Comparison of ENCODE assay signal across 15 cellular contexts in the genomic region with DNA sequence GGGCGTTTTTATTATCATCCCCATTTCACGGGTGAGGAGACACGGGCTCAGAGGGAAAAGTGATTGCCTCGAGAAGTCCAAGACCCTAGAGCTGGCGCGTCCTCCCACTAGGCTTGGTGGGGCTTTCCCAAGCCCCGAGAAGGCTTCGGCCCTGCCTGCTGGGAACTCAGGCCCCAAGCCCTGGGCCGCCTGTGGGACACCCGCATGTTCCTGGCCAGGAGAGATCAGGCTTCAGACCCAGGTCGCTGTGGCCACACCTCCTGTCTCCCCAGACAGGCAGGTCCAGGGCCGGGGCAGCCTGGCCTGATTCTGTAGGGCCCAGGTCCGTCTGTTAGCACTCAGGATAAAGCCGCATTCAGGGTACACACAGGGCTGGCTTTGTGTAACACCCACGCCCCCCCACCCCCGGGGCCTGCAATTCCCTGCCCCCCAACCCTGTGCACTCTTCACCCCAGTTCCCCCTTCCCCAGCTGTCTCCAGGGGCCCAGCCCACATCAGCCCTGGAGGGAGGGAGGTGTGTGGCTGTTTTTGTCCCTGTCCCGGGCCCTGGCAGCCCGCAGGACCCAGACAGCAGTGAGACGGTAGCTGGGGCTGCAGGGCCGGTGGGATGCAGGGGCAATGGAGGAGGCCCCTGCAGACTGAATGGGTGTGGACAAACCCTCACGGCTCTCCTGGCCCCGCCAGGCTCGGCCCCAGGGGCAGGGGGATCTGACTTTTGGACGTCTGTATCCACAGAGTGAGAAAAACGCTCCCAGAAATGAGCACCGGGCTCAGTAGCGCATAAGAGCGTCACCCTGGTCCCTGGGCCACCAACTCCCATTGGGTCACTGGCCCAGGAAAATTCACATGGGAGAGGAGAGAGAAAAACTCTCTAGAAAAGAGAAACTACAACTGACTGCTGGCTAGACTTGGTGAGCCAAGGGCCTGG. TPM values are rescaled to one million over a fixed set of nuclear protein-coding genes. Genes with fewer than 3 reads are reported as not detected.
A peak's percentile ranks its signal among the peaks of the same experiment; 100 is the strongest.
DNase-seq lines count a peak whose midpoint lies in the region; ATAC-seq, FAIRE-seq and TF ChIP-seq lines count a peak whose summit lies in the region.
"Had no signal": no experiment of that assay in that cellular context is flagged by ENCODE, and none has a peak within 500 bp of the region (broad histone marks: within the 10 kb centered on the region; RNA-seq: fewer than 3 reads in every experiment).

No MANE protein-coding gene starts in this region.

- peak overlapping the region; percentile 28 for H3K27ac ChIP-seq in RWPE2 (ENCODE audit: poor library complexity, severe bottlenecking)
- H3K27ac ChIP-seq in kidney (ENCODE audit: low read depth in 2 of 2, low read length in 2 of 2) = no peak overlapping the region
- H3K27ac ChIP-seq in temporal lobe (ENCODE audit: low read depth, low read length) = peak overlapping the region; percentile 27

- no peak overlapping the region for H3K4me3 ChIP-seq in RWPE2 (ENCODE audit: severe bottlenecking)
- H3K4me3 ChIP-seq in kidney (ENCODE audit: low read length in 2 of 2) = no peak overlapping the region
- H3K4me3 ChIP-seq: gastroesophageal sphincter had no signal

- no peak overlapping the region for H3K9ac ChIP-seq in kidney (ENCODE audit: low read length in 2 of 2)

- DNase-seq in activated CD4-positive, alpha-beta memory T cell treated with anti-CD3 and anti-CD28 coated beads for 36 hours = peak; percentile 3
- no peak for DNase-seq in activated CD4-positive, alpha-beta memory T cell treated with anti-CD3 and anti-CD28 coated beads, Interleukin-2, amount 10 ng/mL, durations not matched to agents 7 days and 5 days
- DNase-seq in RWPE2 (ENCODE audit: low spot score) = peak; percentile 81
- peak; percentile 63 for DNase-seq in kidney
- DNase-seq in T-helper 2 cell = no peak
- DNase-seq: NCI-H1930, substantia nigra had no signal

- ATAC-seq in RWPE2 (ENCODE audit: low read depth) (no peak), GM18511 (IDR thresholded peaks at IDR 0.05; ENCODE audit: unreplicated experiment) (no peak), HG03159 (IDR thresholded peaks at IDR 0.05; ENCODE audit: unreplicated experiment) (no peak)
- ATAC-seq: gastroesophageal sphincter had no signal

- no peak overlapping the region for H3K4me3 Mint-ChIP-seq in activated CD4-positive, alpha-beta memory T cell treated with anti-CD3 and anti-CD28 coated beads for 36 hours
- no peak overlapping the region for H3K4me3 Mint-ChIP-seq in activated CD4-positive, alpha-beta memory T cell treated with anti-CD3 and anti-CD28 coated beads, Interleukin-2, amount 10 ng/mL, durations not matched to agents 7 days and 5 days
- H3K4me3 Mint-ChIP-seq: activated T-helper 1 cell treated with anti-CD3 and anti-CD28 coated beads, Interleukin-12 subunit alpha, Interleukin-12 subunit beta, Interleukin-2, Interleukin-4 antibody, amounts not matched to agents 30 ng/mL and 10 ng/mL and 1 ng/mL, durations not matched to agents 14 hours and 24 hours and 36 hours had no signal

- no peaks in the 10 kb centered on the region for H3K27me3 Mint-ChIP-seq in activated CD4-positive, alpha-beta memory T cell treated with anti-CD3 and anti-CD28 coated beads for 36 hours
- H3K27me3 Mint-ChIP-seq in activated CD4-positive, alpha-beta memory T cell treated with anti-CD3 and anti-CD28 coated beads, Interleukin-2, amount 10 ng/mL, durations not matched to agents 7 days and 5 days = peaks cover 2% of the 10 kb centered on the region

- H3K4me1 ChIP-seq in RWPE2 (ENCODE audit: insufficient read depth, poor library complexity, severe bottlenecking) (peaks cover 17% of the 10 kb centered on the region), kidney (ENCODE audit: control insufficient read depth in 1 of 2, insufficient read depth in 1 of 2, low read depth in 1 of 2, low read length in 2 of 2) (peaks cover 10 to 15% of the 10 kb centered on the region in 2 donors)

- intact Hi-C loops in activated CD4-positive, alpha-beta memory T cell treated with anti-CD3 and anti-CD28 coated beads for 36 hours (cut with micrococcal nuclease) = no loop called here
- intact Hi-C loops in kidney (cut with DNase I) = no loop called here

- H3K36me3 ChIP-seq in RWPE2 (ENCODE audit: low read depth) = peaks cover 79% of the 10 kb centered on the region
- no peaks in the 10 kb centered on the region for H3K36me3 ChIP-seq in kidney (ENCODE audit: control insufficient read depth in 1 of 2, insufficient read depth in 2 of 2, low read length in 2 of 2)

- CTCF ChIA-PET in activated CD4-positive, alpha-beta memory T cell treated with anti-CD3 and anti-CD28 coated beads for 36 hours (lab: Charles Lee) = no interaction called here
- CTCF ChIA-PET in activated CD4-positive, alpha-beta memory T cell treated with anti-CD3 and anti-CD28 coated beads, Interleukin-2, amount 10 ng/mL, durations not matched to agents 7 days and 5 days (lab: Charles Lee) = no interaction called here

- no peaks in the 10 kb centered on the region for H3K36me3 Mint-ChIP-seq in activated CD4-positive, alpha-beta memory T cell treated with anti-CD3 and anti-CD28 coated beads for 36 hours
- H3K36me3 Mint-ChIP-seq in activated CD4-positive, alpha-beta memory T cell treated with anti-CD3 and anti-CD28 coated beads, Interleukin-2, amount 10 ng/mL, durations not matched to agents 7 days and 5 days (ENCODE audit: low read depth) = no peaks in the 10 kb centered on the region

- no peak for FAIRE-seq in kidney (lab: Jason Lieb, UNC)
- FAIRE-seq: endometrium had no signal

- no peaks in the 10 kb centered on the region for H3K27me3 ChIP-seq in RWPE2 (ENCODE audit: insufficient read depth, poor library complexity, severe bottlenecking)
- H3K27me3 ChIP-seq: gastroesophageal sphincter had no signal

- H3K4me1 Mint-ChIP-seq in activated CD4-positive, alpha-beta memory T cell treated with anti-CD3 and anti-CD28 coated beads for 36 hours (ENCODE audit: low read depth) = peaks cover 9% of the 10 kb centered on the region
- peaks cover 11% of the 10 kb centered on the region for H3K4me1 Mint-ChIP-seq in activated CD4-positive, alpha-beta memory T cell treated with anti-CD3 and anti-CD28 coated beads, Interleukin-2, amount 10 ng/mL, durations not matched to agents 7 days and 5 days

- POLR2A ChIA-PET in activated CD4-positive, alpha-beta memory T cell treated with anti-CD3 and anti-CD28 coated beads for 36 hours (lab: Charles Lee) = no interaction called here
- POLR2A ChIA-PET in activated CD4-positive, alpha-beta memory T cell treated with anti-CD3 and anti-CD28 coated beads, Interleukin-2, amount 10 ng/mL, durations not matched to agents 7 days and 5 days (lab: Charles Lee) = no interaction called here

- H3K9me3 ChIP-seq in RWPE2 (ENCODE audit: severe bottlenecking) (no peaks in the 10 kb centered on the region), kidney (ENCODE audit: control insufficient read depth in 1 of 2, low read length in 2 of 2) (no peaks in the 10 kb centered on the region)
- H3K9me3 ChIP-seq: gastroesophageal sphincter had no signal

- no peaks in the 10 kb centered on the region for H3K9me3 Mint-ChIP-seq in activated CD4-positive, alpha-beta memory T cell treated with anti-CD3 and anti-CD28 coated beads for 36 hours
- no peaks in the 10 kb centered on the region for H3K9me3 Mint-ChIP-seq in activated CD4-positive, alpha-beta memory T cell treated with anti-CD3 and anti-CD28 coated beads, Interleukin-2, amount 10 ng/mL, durations not matched to agents 7 days and 5 days
- H3K9me3 Mint-ChIP-seq: activated T-helper 1 cell treated with anti-CD3 and anti-CD28 coated beads, Interleukin-12 subunit alpha, Interleukin-12 subunit beta, Interleukin-2, Interleukin-4 antibody, amounts not matched to agents 30 ng/mL and 10 ng/mL and 1 ng/mL, durations not matched to agents 14 hours and 24 hours and 36 hours had no signal

- TF ChIP-seq CTCF in RWPE2 (IDR thresholded peaks at IDR 0.05; ENCODE audit: poor library complexity, severe bottlenecking) (no peak), kidney (IDR thresholded peaks at IDR 0.05; ENCODE audit: borderline replicate concordance, extremely low read depth, insufficient read depth) (no peak)

- no peak overlapping the region for H3K27ac Mint-ChIP-seq in activated CD4-positive, alpha-beta memory T cell treated with anti-CD3 and anti-CD28 coated beads for 36 hours
- no peak overlapping the region for H3K27ac Mint-ChIP-seq in activated CD4-positive, alpha-beta memory T cell treated with anti-CD3 and anti-CD28 coated beads, Interleukin-2, amount 10 ng/mL, durations not matched to agents 7 days and 5 days
- H3K27ac Mint-ChIP-seq: activated T-helper 1 cell treated with anti-CD3 and anti-CD28 coated beads, Interleukin-12 subunit alpha, Interleukin-12 subunit beta, Interleukin-2, Interleukin-4 antibody, amounts not matched to agents 30 ng/mL and 10 ng/mL and 1 ng/mL, durations not matched to agents 14 hours and 24 hours and 36 hours had no signal

RNA-seq across cellular contexts. Expression of gene ZBP1, which starts 42.4 kb away (rescaled TPM):
- total RNA-seq in activated CD4-positive, alpha-beta memory T cell treated with anti-CD3 and anti-CD28 coated beads for 36 hours = 1 to 10 TPM in 1 of 2 experiments, under 1 TPM in 1; 0.73 to 1.1 TPM
- 10 to 100 TPM; 51.9 to 57.7 TPM for total RNA-seq in activated CD4-positive, alpha-beta memory T cell treated with anti-CD3 and anti-CD28 coated beads, Interleukin-2, amount 10 ng/mL, durations not matched to agents 7 days and 5 days
- 3.7 TPM for total RNA-seq in kidney
- polyA plus RNA-seq in kidney (ENCODE audit: insufficient read depth, low read depth, low replicate concordance) = not detected
- not detected for total RNA-seq in temporal lobe
- total RNA-seq: kidney epithelial cell had no signal
- polyA plus RNA-seq: AG04450 had no signal

RNA-seq across cellular contexts. Expression of gene PMEPA1, which starts 47.2 kb away (rescaled TPM):
- total RNA-seq in activated CD4-positive, alpha-beta memory T cell treated with anti-CD3 and anti-CD28 coated beads for 36 hours = 1 to 10 TPM; 2.5 to 3.0 TPM
- total RNA-seq in activated CD4-positive, alpha-beta memory T cell treated with anti-CD3 and anti-CD28 coated beads, Interleukin-2, amount 10 ng/mL, durations not matched to agents 7 days and 5 days = 1 to 10 TPM in 1 of 2 experiments, under 1 TPM in 1; 0.76 to 1.3 TPM
- 30.4 TPM for total RNA-seq in kidney
- 12.9 TPM for polyA plus RNA-seq in kidney (ENCODE audit: insufficient read depth, low read depth, low replicate concordance)
- 5.9 TPM for total RNA-seq in temporal lobe

Comparison
In these comparisons a context has a peak if more than half of its experiments do, and no peak if none do; other contexts are left out.
1. DNase-seq: peak in activated CD4-positive, alpha-beta memory T cell treated with anti-CD3 and anti-CD28 coated beads for 36 hours (single experiment), RWPE2 (single experiment) and kidney (single experiment); none in activated CD4-positive, alpha-beta memory T cell treated with anti-CD3 and anti-CD28 coated beads, Interleukin-2, amount 10 ng/mL, durations not matched to agents 7 days and 5 days (single experiment) and T-helper 2 cell (0 of 5).
2. RNA of gene ZBP1, which starts 42.4 kb away (total RNA-seq): 51.9 to 57.7 TPM in activated CD4-positive, alpha-beta memory T cell treated with anti-CD3 and anti-CD28 coated beads, Interleukin-2, amount 10 ng/mL, durations not matched to agents 7 days and 5 days; 3.7 TPM in kidney (single experiment), 0.73 to 1.1 TPM in activated CD4-positive, alpha-beta memory T cell treated with anti-CD3 and anti-CD28 coated beads for 36 hours and not detected in temporal lobe (single experiment); every median in the first group is over 10 times any median in the second.
3. H3K27ac ChIP-seq: peak in RWPE2 (single experiment) and temporal lobe (single experiment); none in kidney (0 of 2).